ENCODE assay signal across 9 cellular contexts in the genomic region with DNA sequence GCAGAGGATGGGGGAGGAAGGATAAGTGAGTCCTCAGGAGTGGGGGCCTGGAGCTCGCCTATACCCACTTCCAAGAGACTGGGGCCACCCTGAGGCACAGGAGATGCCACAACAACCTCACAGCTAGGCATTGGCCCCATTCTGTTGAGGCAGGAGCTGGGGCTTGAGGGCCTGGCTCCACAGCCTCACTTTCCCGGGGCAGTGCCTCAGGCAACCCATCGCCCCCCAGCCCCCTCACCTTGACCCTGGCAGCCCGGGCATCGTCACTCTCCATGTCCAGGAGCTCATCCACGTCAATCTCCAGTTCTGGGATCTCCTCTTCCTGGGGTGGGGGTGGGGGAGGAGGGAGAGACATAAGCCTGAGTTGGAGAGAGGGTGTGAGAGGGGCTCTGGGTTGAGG. TPM values are rescaled to one million over a fixed set of nuclear protein-coding genes. Genes with fewer than 3 reads are reported as not detected.
DNase-seq lines count a peak whose midpoint lies in the region; ATAC-seq and TF ChIP-seq lines count a peak whose summit lies in the region.
"Had no signal": no experiment of that assay in that cellular context is flagged by ENCODE, and none has a peak within 500 bp of the region (broad histone marks: within the 10 kb centered on the region; RNA-seq: fewer than 3 reads in every experiment).

No MANE protein-coding gene starts in this region.

- TF ChIP-seq CTCF in DND-41 (IDR thresholded peaks at IDR 0.05; ENCODE audit: borderline replicate concordance, extremely low read depth, low read length, poor library complexity, severe bottlenecking): no peak
- no peak for TF ChIP-seq CTCF in Peyer's patch (IDR thresholded peaks at IDR 0.05)
- TF ChIP-seq CTCF in parathyroid adenoma (IDR thresholded peaks at IDR 0.05): no peak

- peak overlapping the region; percentile 83 for H3K9ac ChIP-seq in DND-41 (ENCODE audit: low read depth, low read length)
- no peak overlapping the region for H3K9ac ChIP-seq in parathyroid adenoma

- no peak for ATAC-seq in DND-41 (ENCODE audit: insufficient read depth, low read depth)
- ATAC-seq in HG02588 (IDR thresholded peaks at IDR 0.05; ENCODE audit: unreplicated experiment): no peak
- ATAC-seq in HG02970 (IDR thresholded peaks at IDR 0.05; ENCODE audit: low FRiP score, unreplicated experiment): no peak

- H3K27me3 ChIP-seq in DND-41 (ENCODE audit: insufficient read depth, low read length, poor library complexity) (no peaks in the 10 kb centered on the region), Peyer's patch (no peaks in the 10 kb centered on the region), parathyroid adenoma (ENCODE audit: control insufficient read depth, insufficient read depth, low read length) (no peaks in the 10 kb centered on the region)

- H2AFZ ChIP-seq in DND-41 (ENCODE audit: low read depth, low read length) (no peak overlapping the region), parathyroid adenoma (no peak overlapping the region)

- no peak for TF ChIP-seq POLR2A in Peyer's patch (IDR thresholded peaks at IDR 0.05)

- H3K27ac ChIP-seq in DND-41 (ENCODE audit: low read length) (peak overlapping the region; percentile 91), Peyer's patch (peak overlapping the region; percentile 87 to 96 (median 90)), epithelial cell of prostate (peak overlapping the region; percentile 99), parathyroid adenoma (no peak overlapping the region)

- peaks cover 54% of the 10 kb centered on the region for H3K4me1 ChIP-seq in DND-41 (ENCODE audit: insufficient read depth, low read length)
- peaks cover 0 to 60% (median 24%) of the 10 kb centered on the region in 4 donors for H3K4me1 ChIP-seq in Peyer's patch
- peaks cover 8% of the 10 kb centered on the region for H3K4me1 ChIP-seq in parathyroid adenoma

- H3K79me2 ChIP-seq in DND-41 (ENCODE audit: insufficient read depth, low read length): peaks cover 46% of the 10 kb centered on the region
- no peaks in the 10 kb centered on the region for H3K79me2 ChIP-seq in parathyroid adenoma

- H3K36me3 ChIP-seq in DND-41 (ENCODE audit: insufficient read depth, low read length) (peaks cover 31% of the 10 kb centered on the region), Peyer's patch (peaks cover 0 to 7% (median 0%) of the 10 kb centered on the region in 3 donors), parathyroid adenoma (ENCODE audit: control insufficient read depth, insufficient read depth, low read length) (no peaks in the 10 kb centered on the region)

- H3K4me3 ChIP-seq in DND-41 (ENCODE audit: low read depth in 1 of 2, low read length in 2 of 2): peak overlapping the region; percentile 82 to 90; a peak in 3 of 4 replicates
- H3K4me3 ChIP-seq in Peyer's patch: peak overlapping the region; percentile 48 to 82 (median 67)
- H3K4me3 ChIP-seq in parathyroid adenoma (ENCODE audit: low read depth, low read length): no peak overlapping the region

- H4K20me1 ChIP-seq in DND-41 (ENCODE audit: insufficient read depth, low read length): peaks cover 31% of the 10 kb centered on the region

- peak overlapping the region; percentile 93 for H3K4me2 ChIP-seq in DND-41 (ENCODE audit: insufficient read depth, low read length)
- peak overlapping the region; percentile 75 for H3K4me2 ChIP-seq in parathyroid adenoma (ENCODE audit: low read length)

- H3K9me3 ChIP-seq in DND-41 (ENCODE audit: insufficient read depth, low read length, severe bottlenecking) (no peaks in the 10 kb centered on the region), Peyer's patch (no peaks in the 10 kb centered on the region), parathyroid adenoma (ENCODE audit: control insufficient read depth, low read length) (no peaks in the 10 kb centered on the region)

- DNase-seq in DND-41 (peak; percentile 44), Peyer's patch (no peak), epithelial cell of prostate (ENCODE audit: low read depth, low spot score) (no peak), putamen (ENCODE audit: low spot score) (no peak), hypothalamus (lab: John Stamatoyannopoulos, UW) (no peak)
- DNase-seq: SHP77 treated with DMSO at 0.1 percent for 48 hours had no signal

RNA-seq across cellular contexts. Expression of a gene that starts 1.8 kb away (rescaled TPM):
- 100 to 1,000 TPM in 1 of 4 donors, 10 to 100 TPM in 3; 78.7 to 101 (median 99.0) TPM for total RNA-seq in Peyer's patch

RNA-seq across cellular contexts. Expression of a gene that starts 4.1 kb away (rescaled TPM):
- 100 to 1,000 TPM in 1 of 4 donors, 10 to 100 TPM in 3; 46.2 to 101 (median 94.0) TPM for total RNA-seq in Peyer's patch

RNA-seq across cellular contexts. Expression of a gene that starts 6.4 kb away (rescaled TPM):
- 100 to 1,000 TPM; 196 to 453 (median 359) TPM for total RNA-seq in Peyer's patch

RNA-seq across cellular contexts. Expression of a gene that starts 10.6 kb away (rescaled TPM):
- total RNA-seq in Peyer's patch: 10 to 100 TPM; 21.7 to 66.8 (median 42.5) TPM

RNA-seq across cellular contexts. Expression of a gene that starts 14.6 kb away (rescaled TPM):
- total RNA-seq in Peyer's patch: 10 to 100 TPM; 42.9 to 95.0 (median 80.3) TPM
